16 cellular contexts compared by ENCODE assay signal in the genomic region with DNA sequence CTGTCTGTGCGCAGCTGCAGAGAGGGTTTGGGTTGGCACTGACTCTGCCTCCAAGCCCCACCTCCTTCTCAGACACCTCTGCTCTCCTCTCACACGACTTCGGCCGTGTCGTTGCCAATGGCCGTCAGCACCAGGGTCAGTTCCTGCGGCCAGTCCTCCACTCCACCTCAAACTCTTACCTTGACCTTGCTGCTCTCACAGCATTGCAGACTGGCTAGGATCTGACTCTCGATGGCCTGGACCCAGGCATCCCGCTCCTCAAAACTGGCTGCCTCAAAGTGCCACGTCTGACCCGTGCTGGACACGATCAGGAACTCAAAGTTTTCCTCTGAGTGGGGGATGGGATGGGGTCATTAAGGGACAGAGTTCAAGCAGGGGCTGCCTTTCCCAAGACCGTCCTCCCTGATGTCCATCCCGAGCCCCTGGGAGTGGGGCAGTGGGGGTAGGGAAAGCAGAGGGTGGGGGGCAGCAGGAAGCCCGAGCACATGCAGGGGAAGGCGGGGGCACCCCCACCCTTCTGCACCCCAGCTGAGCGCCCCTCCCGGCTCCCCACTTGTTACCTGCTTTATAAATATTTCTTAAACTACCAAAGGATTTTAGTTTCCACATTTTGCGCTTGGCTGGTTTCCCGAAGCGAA. TPM values are rescaled to one million over a fixed set of nuclear protein-coding genes. Genes with fewer than 3 reads are reported as not detected.
DNase-seq lines count a peak whose midpoint lies in the region; ATAC-seq, FAIRE-seq and TF ChIP-seq lines count a peak whose summit lies in the region.
"Had no signal": no experiment of that assay in that cellular context is flagged by ENCODE, and none has a peak within 500 bp of the region (broad histone marks: within the 10 kb centered on the region; RNA-seq: fewer than 3 reads in every experiment).

No MANE protein-coding gene starts in this region.

- no peak for TF ChIP-seq EP300 in K562 (IDR thresholded peaks at IDR 0.05; ENCODE audit: low read length)

- H3K36me3 ChIP-seq in left ventricle myocardium inferior (no peaks in the 10 kb centered on the region), right atrium auricular region (no peaks in the 10 kb centered on the region), K562 (ENCODE audit: control insufficient read depth, insufficient read depth, low read length) (no peaks in the 10 kb centered on the region), right lobe of liver (no peaks in the 10 kb centered on the region)

- BruUV-seq in K562 (replicated peaks; lab: Mats Ljungman, UMichigan) = no TSS peak

- TF ChIP-seq CTCF in left ventricle myocardium inferior (IDR thresholded peaks at IDR 0.05; ENCODE audit: borderline replicate concordance) (no peak), right atrium auricular region (IDR thresholded peaks at IDR 0.05) (no peak), K562 (IDR thresholded peaks at IDR 0.05 in 2 of 3, conservative IDR thresholded peaks at IDR 0.05 in 1 of 3; ENCODE audit: insufficient read depth in 2 of 3, low read depth in 1 of 3, low read length in 3 of 3) (no peak), right lobe of liver (IDR thresholded peaks at IDR 0.05) (no peak)

- TF ChIP-seq POLR2A in K562 (conservative IDR thresholded peaks at IDR 0.05) = no peak
- TF ChIP-seq POLR2A in right lobe of liver (IDR thresholded peaks at IDR 0.05) = no peak

- intact Hi-C loops in left ventricle myocardium inferior (cut with micrococcal nuclease) = no loop called here
- intact Hi-C loops in K562 (cut with micrococcal nuclease) = no loop called here
- intact Hi-C loops in right lobe of liver (cut with DNase I) = no loop called here

- no peaks in the 10 kb centered on the region for H3K79me2 ChIP-seq in K562 (ENCODE audit: control insufficient read depth, insufficient read depth, low read length)

- H3K27ac ChIP-seq in left ventricle myocardium inferior (replicated peaks) = peak overlapping the region; percentile 85
- H3K27ac ChIP-seq in right atrium auricular region = no peak overlapping the region
- no peak overlapping the region for H3K27ac ChIP-seq in K562 (ENCODE audit: extremely low read depth, low read depth, low read length)
- no peak overlapping the region for H3K27ac ChIP-seq in right lobe of liver
- H3K27ac ChIP-seq: BLaER1 treated with 17β-estradiol and CSF1 and Interleukin-3, amounts not matched to agents 10 nM and 100 nM; HL-60 had no signal

- no peaks in the 10 kb centered on the region; the same call in 1 of the 2 replicates for H4K20me1 ChIP-seq in K562 (replicated peaks; ENCODE audit: control insufficient read depth, insufficient read depth, low read length)

- in situ Hi-C loops in K562 (cut with MboI) = no loop called here

- DNase-seq in left ventricle myocardium inferior (no peak), right atrium auricular region (ENCODE audit: low spot score) (no peak), K562 (ENCODE audit: extremely low read depth in 1 of 4, low spot score in 3 of 4) (no peak), right lobe of liver (peak in 2 of 3 donors; percentile 44 to 55), activated gamma-delta T cell (lab: John Stamatoyannopoulos, UW) (no peak)
- DNase-seq: activated B cell treated with CpG ODN at 0.5 μM for 24 hours, occipital lobe, SHP77 had no signal

- POLR2A ChIA-PET in K562 (lab: Yijun Ruan, JAX) = no interaction called here

- H3K27me3 ChIP-seq in left ventricle myocardium inferior (ENCODE audit: low read depth) (peaks cover 69% of the 10 kb centered on the region), right atrium auricular region (no peaks in the 10 kb centered on the region), K562 (ENCODE audit: control insufficient read depth in 2 of 2, insufficient read depth in 2 of 2, low read length in 2 of 2) (peaks cover 33 to 37% of the 10 kb centered on the region in 2 experiments), right lobe of liver (peaks cover 0 to 5% of the 10 kb centered on the region in 2 donors)
- H3K27me3 ChIP-seq: BLaER1 treated with 17β-estradiol and CSF1 and Interleukin-3, amounts not matched to agents 10 nM and 100 nM had no signal

- H3K4me1 ChIP-seq in left ventricle myocardium inferior (peaks cover 23% of the 10 kb centered on the region), right atrium auricular region (peaks cover 0 to 25% of the 10 kb centered on the region in 2 donors), K562 (replicated peaks in 1 of 2; ENCODE audit: control insufficient read depth in 2 of 2, insufficient read depth in 2 of 2, low read length in 2 of 2) (peaks cover 0 to 20% of the 10 kb centered on the region in 2 experiments; a peak in 2 of 5 replicates), right lobe of liver (peaks cover 0 to 10% (median 0%) of the 10 kb centered on the region in 4 donors)

- H3K4me3 ChIP-seq in left ventricle myocardium inferior = peak overlapping the region; percentile 78
- H3K4me3 ChIP-seq in right atrium auricular region = no peak overlapping the region
- no peak overlapping the region for H3K4me3 ChIP-seq in K562
- no peak overlapping the region for H3K4me3 ChIP-seq in right lobe of liver
- H3K4me3 ChIP-seq: BLaER1 treated with 17β-estradiol and CSF1 and Interleukin-3, amounts not matched to agents 10 nM and 100 nM had no signal

- no peak overlapping the region for H2AFZ ChIP-seq in K562 (ENCODE audit: low read depth, low read length)

- peak; percentile 27; the same call in 1 of the 3 replicates for ATAC-seq in K562
- ATAC-seq in right lobe of liver = peak in 1 of 4 donors; percentile 27
- no peak for ATAC-seq in HG03571 (IDR thresholded peaks at IDR 0.05; ENCODE audit: unreplicated experiment)
- ATAC-seq in GM21528 (IDR thresholded peaks at IDR 0.05; ENCODE audit: low FRiP score, unreplicated experiment) = no peak
- ATAC-seq in HG02870 (IDR thresholded peaks at IDR 0.05; ENCODE audit: unreplicated experiment) = no peak
- ATAC-seq: stimulated activated memory B cell treated with anti-CD40 and anti-IgM and Interleukin-4, amounts not matched to agents 10 μg/mL and 1 μg/mL and 100 μg/mL, for 72 hours had no signal

- no peak for TF ChIP-seq RAD21 in K562 (CRISPR knock-in tag; conservative IDR thresholded peaks at IDR 0.05 in 1 of 2, IDR thresholded peaks at IDR 0.05 in 1 of 2)

- peaks cover 4% of the 10 kb centered on the region for H3K9me1 ChIP-seq in K562 (ENCODE audit: control insufficient read depth, insufficient read depth, low read length)

- CTCF ChIA-PET in K562 (lab: Yijun Ruan, JAX; ENCODE audit: low intra/inter-chr PET ratio) = no interaction called here

- no peaks in the 10 kb centered on the region for H3K9me3 ChIP-seq in left ventricle myocardium inferior (replicated peaks)
- H3K9me3 ChIP-seq in right atrium auricular region = no peaks in the 10 kb centered on the region
- no peaks in the 10 kb centered on the region; the same call in 1 of the 2 replicates for H3K9me3 ChIP-seq in K562 (replicated peaks; ENCODE audit: control insufficient read depth, insufficient read depth, low read depth, low read length)
- no peaks in the 10 kb centered on the region for H3K9me3 ChIP-seq in right lobe of liver

- peak overlapping the region in 1 of 2 experiments; percentile 68; a peak in 1 of 4 replicates for H3K9ac ChIP-seq in K562 (ENCODE audit: insufficient read depth in 1 of 2, low read depth in 2 of 2, low read length in 2 of 2)
- H3K9ac ChIP-seq: BLaER1 treated with 17β-estradiol and CSF1 and Interleukin-3, amounts not matched to agents 10 nM and 100 nM had no signal

- H3K4me2 ChIP-seq in K562 (ENCODE audit: insufficient read depth, low read length) = no peak overlapping the region
- H3K4me2 ChIP-seq: BLaER1 treated with 17β-estradiol and CSF1 and Interleukin-3, amounts not matched to agents 10 nM and 100 nM had no signal

- no peak for FAIRE-seq in K562 (lab: Jason Lieb, UNC)
- FAIRE-seq: keratinocyte had no signal

- 7% methylated on average over 17 of the region's 21 CpGs for WGBS in K562 (ENCODE audit: insufficient coverage, low coverage, missing lambda C conversion rate)
- 36% methylated on average over 10 of the region's 21 CpGs for WGBS in right lobe of liver (ENCODE audit: insufficient coverage, low coverage, low lambda C conversion rate, missing lambda C conversion rate)

RNA-seq across cellular contexts. Expression of gene AGAP2, which starts 10.7 kb away (rescaled TPM):
- 6.5 TPM for total RNA-seq in left ventricle myocardium inferior
- 1 to 10 TPM in 1 of 2 donors, under 1 TPM in 1; 0.75 to 4.8 TPM for total RNA-seq in right atrium auricular region
- total RNA-seq in K562 (2011; cell fraction: chromatin; rRNA removed; ENCODE audit: low replicate concordance) = 0.12 and 0.74 TPM in 2 replicates
- total RNA-seq in K562 (2011; cell fraction: nucleolus; rRNA removed) = 0.26 and 0.67 TPM in 2 replicates
- 0.15 and 0.99 TPM in 2 replicates for total RNA-seq in K562 (2011; cell fraction: nucleoplasm; rRNA removed)
- 0.18 and 0.20 TPM in 2 replicates for total RNA-seq in K562 (2014; rRNA removed)
- total RNA-seq in K562 (2014; rRNA removed; fragmentation: Illumina TruSeq; extraction: Trizol) = 0.13 and 0.36 TPM in 2 replicates
- total RNA-seq in K562 (2015; rRNA removed; fragmentation: Illumina TruSeq; extraction: Trizol) = 0.04 and 0.08 TPM in 2 replicates
- 0.31 and 0.60 TPM in 2 replicates for total RNA-seq in K562 (2021)
- 0.12 and 0.36 TPM in 2 replicates for polyA plus RNA-seq in K562 (2011; rRNA removed)
- 0.06 and 0.22 TPM in 2 replicates for polyA plus RNA-seq in K562 (2011; cell fraction: cytosol; rRNA removed)
- 0.39 and 0.57 TPM in 2 replicates for polyA plus RNA-seq in K562 (2011; cell fraction: nucleus; rRNA removed)
- polyA plus RNA-seq in K562 (2012) = 0.46 and 0.65 TPM in 2 replicates
- 0.19 and 0.77 TPM in 2 replicates for polyA plus RNA-seq in K562 (2014; fragmentation: Illumina TruSeq; extraction: Trizol)
- polyA plus RNA-seq in K562 (2014; fragmentation: Nextera tagmentation; extraction: Ambion mirVana) = under 1 TPM in 1 of 2 experiments, not detected in 1; 0.07 TPM
- polyA plus RNA-seq in K562 (2014; rRNA removed) = 0.20 and 0.88 TPM in 2 replicates
- polyA minus RNA-seq in K562 (2011; rRNA and poly(A)+ RNA removed) = 0.09 and 0.67 TPM in 2 replicates
- not detected in 2 replicates for polyA minus RNA-seq in K562 (2011; cell fraction: cytosol; rRNA and poly(A)+ RNA removed)
- polyA minus RNA-seq in K562 (2011; cell fraction: nucleus; rRNA and poly(A)+ RNA removed) = 0.11 and 0.27 TPM in 2 replicates
- under 1 TPM; 0.26 to 0.87 (median 0.57) TPM for total RNA-seq in right lobe of liver
- total RNA-seq: NCI-H460 had no signal

RNA-seq across cellular contexts. Expression of gene TSPAN31, which starts 17.0 kb away (rescaled TPM):
- total RNA-seq in left ventricle myocardium inferior = 27.2 TPM
- total RNA-seq in right atrium auricular region = 10 to 100 TPM; 50.3 to 59.6 TPM
- 36.4 and 39.7 TPM in 2 replicates for total RNA-seq in K562 (2011; cell fraction: chromatin; rRNA removed; ENCODE audit: low replicate concordance)
- total RNA-seq in K562 (2011; cell fraction: nucleolus; rRNA removed) = 29.6 and 31.4 TPM in 2 replicates
- total RNA-seq in K562 (2011; cell fraction: nucleoplasm; rRNA removed) = 39.6 and 43.3 TPM in 2 replicates
- 11.3 and 14.0 TPM in 2 replicates for total RNA-seq in K562 (2014; rRNA removed)
- 14.3 and 14.7 TPM in 2 replicates for total RNA-seq in K562 (2014; rRNA removed; fragmentation: Illumina TruSeq; extraction: Trizol)
- total RNA-seq in K562 (2015; rRNA removed; fragmentation: Illumina TruSeq; extraction: Trizol) = 12.6 and 14.3 TPM in 2 replicates
- total RNA-seq in K562 (2021) = 11.0 and 12.4 TPM in 2 replicates
- polyA plus RNA-seq in K562 (2011; rRNA removed) = 13.8 and 24.9 TPM in 2 replicates
- 14.8 and 19.7 TPM in 2 replicates for polyA plus RNA-seq in K562 (2011; cell fraction: cytosol; rRNA removed)
- polyA plus RNA-seq in K562 (2011; cell fraction: nucleus; rRNA removed) = 14.7 and 19.0 TPM in 2 replicates
- 19.0 and 31.1 TPM in 2 replicates for polyA plus RNA-seq in K562 (2012)
- 17.6 and 20.5 TPM in 2 replicates for polyA plus RNA-seq in K562 (2014; fragmentation: Illumina TruSeq; extraction: Trizol)
- polyA plus RNA-seq in K562 (2014; fragmentation: Nextera tagmentation; extraction: Ambion mirVana) = 10 to 100 TPM; 20.1 to 26.4 TPM
- 11.6 and 20.3 TPM in 2 replicates for polyA plus RNA-seq in K562 (2014; rRNA removed)
- polyA minus RNA-seq in K562 (2011; rRNA and poly(A)+ RNA removed) = 10.0 and 19.6 TPM in 2 replicates
- 5.6 and 6.3 TPM in 2 replicates for polyA minus RNA-seq in K562 (2011; cell fraction: cytosol; rRNA and poly(A)+ RNA removed)
- 10.2 and 10.6 TPM in 2 replicates for polyA minus RNA-seq in K562 (2011; cell fraction: nucleus; rRNA and poly(A)+ RNA removed)
- total RNA-seq in right lobe of liver = 10 to 100 TPM; 15.1 to 34.4 (median 20.6) TPM

RNA-seq across cellular contexts. Expression of gene CDK4, which starts 24.2 kb away (rescaled TPM):
- total RNA-seq in left ventricle myocardium inferior (41.3 TPM), right atrium auricular region (10 to 100 TPM; 32.1 to 59.7 TPM), K562 (2014; rRNA removed) (237 and 282 TPM in 2 replicates), K562 (2014; rRNA removed; fragmentation: Illumina TruSeq; extraction: Trizol) (173 and 188 TPM in 2 replicates), K562 (2015; rRNA removed; fragmentation: Illumina TruSeq; extraction: Trizol) (216 and 217 TPM in 2 replicates), K562 (2021) (238 and 253 TPM in 2 replicates), right lobe of liver (10 to 100 TPM; 23.3 to 47.3 (median 31.8) TPM)
- 135 and 229 TPM in 2 replicates for total RNA-seq in K562 (2011; cell fraction: chromatin; rRNA removed; ENCODE audit: low replicate concordance)
- 165 and 176 TPM in 2 replicates for total RNA-seq in K562 (2011; cell fraction: nucleolus; rRNA removed)
- 168 and 190 TPM in 2 replicates for total RNA-seq in K562 (2011; cell fraction: nucleoplasm; rRNA removed)
- polyA plus RNA-seq in K562 (2011; rRNA removed) (429 and 436 TPM in 2 replicates), K562 (2014; fragmentation: Illumina TruSeq; extraction: Trizol) (347 and 427 TPM in 2 replicates), K562 (2014; fragmentation: Nextera tagmentation; extraction: Ambion mirVana) (10 to 100 TPM; 37.8 to 62.8 TPM), K562 (2014; rRNA removed) (309 and 339 TPM in 2 replicates)
- polyA plus RNA-seq in K562 (2011; cell fraction: cytosol; rRNA removed) = 496 and 542 TPM in 2 replicates
- 182 and 203 TPM in 2 replicates for polyA plus RNA-seq in K562 (2011; cell fraction: nucleus; rRNA removed)
- 227 and 292 TPM in 2 replicates for polyA plus RNA-seq in K562 (2012)
- polyA minus RNA-seq in K562 (2011; rRNA and poly(A)+ RNA removed) = 194 and 258 TPM in 2 replicates
- polyA minus RNA-seq in K562 (2011; cell fraction: cytosol; rRNA and poly(A)+ RNA removed) = 98.1 and 128 TPM in 2 replicates
- polyA minus RNA-seq in K562 (2011; cell fraction: nucleus; rRNA and poly(A)+ RNA removed) = 95.2 and 124 TPM in 2 replicates

RNA-seq across cellular contexts. Expression of gene MARCHF9, which starts 27.0 kb away (rescaled TPM):
- 13.8 TPM for total RNA-seq in left ventricle myocardium inferior
- total RNA-seq in right atrium auricular region = 10 to 100 TPM in 1 of 2 donors, 1 to 10 TPM in 1; 8.4 to 11.6 TPM
- 16.0 and 31.2 TPM in 2 replicates for total RNA-seq in K562 (2011; cell fraction: chromatin; rRNA removed; ENCODE audit: low replicate concordance)
- total RNA-seq in K562 (2011; cell fraction: nucleolus; rRNA removed) = 19.5 and 20.8 TPM in 2 replicates
- total RNA-seq in K562 (2011; cell fraction: nucleoplasm; rRNA removed) = 19.7 and 22.6 TPM in 2 replicates
- 6.2 and 6.9 TPM in 2 replicates for total RNA-seq in K562 (2014; rRNA removed)
- 2.9 and 4.2 TPM in 2 replicates for total RNA-seq in K562 (2014; rRNA removed; fragmentation: Illumina TruSeq; extraction: Trizol)
- total RNA-seq in K562 (2015; rRNA removed; fragmentation: Illumina TruSeq; extraction: Trizol) = 4.6 and 5.6 TPM in 2 replicates
- total RNA-seq in K562 (2021) = 10.1 and 10.7 TPM in 2 replicates
- polyA plus RNA-seq in K562 (2011; rRNA removed) = 6.6 and 10.3 TPM in 2 replicates
- polyA plus RNA-seq in K562 (2011; cell fraction: cytosol; rRNA removed) = 7.2 and 10.1 TPM in 2 replicates
- 18.7 and 23.4 TPM in 2 replicates for polyA plus RNA-seq in K562 (2011; cell fraction: nucleus; rRNA removed)
- polyA plus RNA-seq in K562 (2012) = 7.2 and 10.2 TPM in 2 replicates
- 9.5 and 9.9 TPM in 2 replicates for polyA plus RNA-seq in K562 (2014; fragmentation: Illumina TruSeq; extraction: Trizol)
- 1 to 10 TPM in 1 of 2 experiments, under 1 TPM in 1; 0.80 to 1.3 TPM for polyA plus RNA-seq in K562 (2014; fragmentation: Nextera tagmentation; extraction: Ambion mirVana)
- 9.7 and 12.4 TPM in 2 replicates for polyA plus RNA-seq in K562 (2014; rRNA removed)
- polyA minus RNA-seq in K562 (2011; rRNA and poly(A)+ RNA removed) = 5.3 and 5.6 TPM in 2 replicates
- 3.7 and 4.7 TPM in 2 replicates for polyA minus RNA-seq in K562 (2011; cell fraction: cytosol; rRNA and poly(A)+ RNA removed)
- polyA minus RNA-seq in K562 (2011; cell fraction: nucleus; rRNA and poly(A)+ RNA removed) = 5.0 and 5.2 TPM in 2 replicates
- total RNA-seq in right lobe of liver = 1 to 10 TPM; 2.1 to 3.9 (median 3.3) TPM

RNA-seq across cellular contexts. Expression of gene OS9, which starts 33.9 kb away (rescaled TPM):
- total RNA-seq in left ventricle myocardium inferior (112 TPM), right atrium auricular region (100 to 1,000 TPM; 161 to 173 TPM), K562 (2014; rRNA removed) (88.5 and 93.7 TPM in 2 replicates), K562 (2014; rRNA removed; fragmentation: Illumina TruSeq; extraction: Trizol) (71.3 and 77.4 TPM in 2 replicates), K562 (2015; rRNA removed; fragmentation: Illumina TruSeq; extraction: Trizol) (90.2 and 97.8 TPM in 2 replicates), K562 (2021) (85.4 and 89.5 TPM in 2 replicates), right lobe of liver (100 to 1,000 TPM; 179 to 245 (median 210) TPM)
- total RNA-seq in K562 (2011; cell fraction: chromatin; rRNA removed; ENCODE audit: low replicate concordance) = 197 and 263 TPM in 2 replicates
- total RNA-seq in K562 (2011; cell fraction: nucleolus; rRNA removed) = 185 and 199 TPM in 2 replicates
- total RNA-seq in K562 (2011; cell fraction: nucleoplasm; rRNA removed) = 161 and 189 TPM in 2 replicates
- polyA plus RNA-seq in K562 (2011; rRNA removed) (84.0 and 113 TPM in 2 replicates), K562 (2014; fragmentation: Illumina TruSeq; extraction: Trizol) (93.3 and 105 TPM in 2 replicates), K562 (2014; fragmentation: Nextera tagmentation; extraction: Ambion mirVana) (1 to 10 TPM; 4.6 to 7.9 TPM), K562 (2014; rRNA removed) (89.0 and 102 TPM in 2 replicates)
- 96.9 and 176 TPM in 2 replicates for polyA plus RNA-seq in K562 (2011; cell fraction: cytosol; rRNA removed)
- polyA plus RNA-seq in K562 (2011; cell fraction: nucleus; rRNA removed) = 254 and 358 TPM in 2 replicates
- 145 and 222 TPM in 2 replicates for polyA plus RNA-seq in K562 (2012)
- 130 and 134 TPM in 2 replicates for polyA minus RNA-seq in K562 (2011; rRNA and poly(A)+ RNA removed)
- 33.0 and 35.3 TPM in 2 replicates for polyA minus RNA-seq in K562 (2011; cell fraction: cytosol; rRNA and poly(A)+ RNA removed)
- 41.7 and 80.5 TPM in 2 replicates for polyA minus RNA-seq in K562 (2011; cell fraction: nucleus; rRNA and poly(A)+ RNA removed)

Comparison
In these comparisons a context has a peak if more than half of its experiments do, and no peak if none do; other contexts are left out.
1. DNase-seq: peak in right lobe of liver (2 of 3); none in left ventricle myocardium inferior (single experiment), right atrium auricular region (single experiment), K562 (0 of 4) and activated gamma-delta T cell (single experiment).